ENCODE assay signal across 22 cellular contexts in genomic region chr2:159199236-159199635, GRCh38.
DNase-seq lines count a peak whose midpoint lies in the region; ATAC-seq and TF ChIP-seq lines count a peak whose summit lies in the region.
"Had no signal": no experiment of that assay in that cellular context is flagged by ENCODE, and none has a peak within 500 bp of the region (broad histone marks: within the 10 kb centered on the region; RNA-seq: fewer than 3 reads in every experiment).

No MANE protein-coding gene starts in this region.

- H3K9ac ChIP-seq in mesendoderm (ENCODE audit: low read length) = no peak overlapping the region
- H3K9ac ChIP-seq: BLaER1, GM23248 had no signal

- no peak for ATAC-seq in heart right ventricle
- ATAC-seq in Right ventricle myocardium inferior = no peak
- ATAC-seq in T-helper 17 cell = no peak
- ATAC-seq in upper lobe of right lung = no peak
- ATAC-seq in GM21723 (IDR thresholded peaks at IDR 0.05; ENCODE audit: unreplicated experiment) = no peak
- ATAC-seq: PC-3 had no signal

- H3K27me3 Mint-ChIP-seq in T-helper 17 cell = no peaks in the 10 kb centered on the region

- H3K9me3 ChIP-seq in heart right ventricle (no peaks in the 10 kb centered on the region), T-helper 17 cell (ENCODE audit: control insufficient read depth, low read length, poor library complexity, severe bottlenecking) (no peaks in the 10 kb centered on the region), upper lobe of right lung (no peaks in the 10 kb centered on the region)
- H3K9me3 ChIP-seq: BLaER1, SJSA1 had no signal

- no peak overlapping the region for H3K56ac ChIP-seq in mesendoderm (ENCODE audit: low read length)

- no peak for TF ChIP-seq CTCF in heart right ventricle (IDR thresholded peaks at IDR 0.05)
- no peak for TF ChIP-seq CTCF in upper lobe of right lung (IDR thresholded peaks at IDR 0.05)

- no peak overlapping the region for H4K5ac ChIP-seq in mesendoderm (ENCODE audit: low read length)

- H3K4me1 Mint-ChIP-seq in T-helper 17 cell = peaks cover 12% of the 10 kb centered on the region

- no peaks in the 10 kb centered on the region for H3K79me2 ChIP-seq in mesendoderm (ENCODE audit: control insufficient read depth, insufficient read depth, low read length)

- H3K4me1 ChIP-seq in heart right ventricle = peaks cover 0 to 80% (median 53%) of the 10 kb centered on the region in 9 donors
- no peaks in the 10 kb centered on the region for H3K4me1 ChIP-seq in mesendoderm (ENCODE audit: control insufficient read depth, low read depth, low read length)
- H3K4me1 ChIP-seq in upper lobe of right lung = peaks cover 27% of the 10 kb centered on the region

- peak overlapping the region; percentile 29 for H3K23ac ChIP-seq in mesendoderm (ENCODE audit: low read length)

- H3K36me3 ChIP-seq in heart right ventricle (peaks cover 0 to 86% (median 9%) of the 10 kb centered on the region in 9 donors), mesendoderm (ENCODE audit: control insufficient read depth, insufficient read depth, low read length) (no peaks in the 10 kb centered on the region), upper lobe of right lung (peaks cover 67% of the 10 kb centered on the region)
- H3K36me3 ChIP-seq: BLaER1 had no signal

- H3K27ac ChIP-seq in heart right ventricle (peak overlapping the region in 7 of 10 donors; percentile 21 to 74 (median 45)), mesendoderm (ENCODE audit: low read depth, low read length) (no peak overlapping the region), upper lobe of right lung (peak overlapping the region; percentile 2)
- H3K27ac ChIP-seq: BLaER1, GM23248, SJSA1 had no signal

- H3K4me3 ChIP-seq in heart right ventricle (no peak overlapping the region), mesendoderm (ENCODE audit: low read length) (no peak overlapping the region), upper lobe of right lung (no peak overlapping the region)
- H3K4me3 ChIP-seq: BLaER1, GM23248, SJSA1 had no signal

- intact Hi-C loops in heart right ventricle (cut with DNase I) (loop anchor here in 1 of 10 donors (5.0 kb wide), 1 partner anchor 67 kb away; no protein-coding TSS in a partner anchor), Right ventricle myocardium inferior (cut with DNase I) (loop anchor here (5.0 kb wide), 1 partner anchor 62 kb away; no protein-coding TSS in a partner anchor), upper lobe of right lung (cut with DNase I) (no loop called here)

- H3K4me3 Mint-ChIP-seq in T-helper 17 cell = no peak overlapping the region
- H3K4me3 Mint-ChIP-seq: CD4-positive, CD25-positive, alpha-beta regulatory T cell had no signal

- no peaks in the 10 kb centered on the region for H3K36me3 Mint-ChIP-seq in T-helper 17 cell (ENCODE audit: low read depth)
- H3K36me3 Mint-ChIP-seq: CD4-positive, CD25-positive, alpha-beta regulatory T cell had no signal

- DNase-seq in heart right ventricle = no peak
- DNase-seq in Right ventricle myocardium inferior (ENCODE audit: missing footprints) = no peak
- no peak for DNase-seq in T-helper 17 cell
- no peak for DNase-seq in mesendoderm
- DNase-seq in upper lobe of right lung = no peak
- DNase-seq in NCI-H2107 treated with DMSO at 0.1 percent for 48 hours (lab: John Stamatoyannopoulos, UW; ENCODE audit: unreplicated experiment) = no peak
- DNase-seq: CD4-positive, CD25-positive, alpha-beta regulatory T cell; COR-L47; DMS53; GM23248; H7; NCI-H1105; NCI-H1436 treated with DMSO at 0.1 percent for 48 hours; NCI-H187 treated with DMSO at 0.1 percent for 48 hours; NCI-H2107; NCI-H446 treated with DMSO at 0.1 percent for 48 hours; NCI-H526; NK-92 treated with Interleukin-12 subunit alpha and Interleukin-12 subunit beta, amount 100 ng/mL, for 24 hours; PC-3 had no signal

- H2BK15ac ChIP-seq in mesendoderm (replicated peaks; ENCODE audit: low read depth) = no peak overlapping the region

- no peak overlapping the region for H4K8ac ChIP-seq in mesendoderm (ENCODE audit: low read depth, low read length)

- H3K79me1 ChIP-seq in mesendoderm (ENCODE audit: low read length) = no peaks in the 10 kb centered on the region

- H3K27me3 ChIP-seq in heart right ventricle (no peaks in the 10 kb centered on the region), mesendoderm (ENCODE audit: insufficient read depth, low read length, poor library complexity) (no peaks in the 10 kb centered on the region), upper lobe of right lung (no peaks in the 10 kb centered on the region)
- H3K27me3 ChIP-seq: BLaER1, SJSA1 had no signal

- H3K4me2 ChIP-seq in mesendoderm (ENCODE audit: low read length) = no peak overlapping the region
- H3K4me2 ChIP-seq: BLaER1 had no signal

- WGBS in heart right ventricle, 2 donors = 82 to 85% methylated on average over 9 of the region's 9 CpGs
- WGBS in mesendoderm (ENCODE audit: extremely low coverage, insufficient coverage, low lambda C conversion rate) = no CpG with 5 or more reads among the region's 9 CpGs

- no peak overlapping the region for H3K4ac ChIP-seq in mesendoderm (ENCODE audit: low read depth, low read length)

- H2BK5ac ChIP-seq in mesendoderm (ENCODE audit: low read length) = no peak overlapping the region

- no peak overlapping the region for H3K18ac ChIP-seq in mesendoderm (ENCODE audit: low read length)

- H2BK120ac ChIP-seq in mesendoderm (ENCODE audit: low read depth, low read length) = no peak overlapping the region

- H3K27ac Mint-ChIP-seq in T-helper 17 cell = peak overlapping the region; percentile 92

- no peak overlapping the region for H2AK5ac ChIP-seq in mesendoderm (ENCODE audit: low read length)
